Comparison of ENCODE assay signal across 20 cellular contexts in genomic region chr15:68798695-68799094, GRCh38. TPM values are rescaled to one million over a fixed set of nuclear protein-coding genes. Genes with fewer than 3 reads are reported as not detected.
DNase-seq lines count a peak whose midpoint lies in the region; ATAC-seq and TF ChIP-seq lines count a peak whose summit lies in the region.
"Had no signal": no experiment of that assay in that cellular context is flagged by ENCODE, and none has a peak within 500 bp of the region (broad histone marks: within the 10 kb centered on the region; RNA-seq: fewer than 3 reads in every experiment).

No MANE protein-coding gene starts in this region.

- H3K4me1 Mint-ChIP-seq in activated CD8-positive, alpha-beta memory T cell treated with anti-CD3 and anti-CD28 coated beads, Interleukin-2, amount 10 ng/mL, durations not matched to agents 7 days and 5 days = peaks cover 90% of the 10 kb centered on the region
- H3K4me1 Mint-ChIP-seq in HFFc6 (ENCODE audit: low read depth) = peaks cover 76% of the 10 kb centered on the region

- no peak overlapping the region for H2AFZ ChIP-seq in trophoblast cell (ENCODE audit: insufficient read depth, low read length, poor library complexity)

- no peaks in the 10 kb centered on the region for H3K27me3 Mint-ChIP-seq in activated CD8-positive, alpha-beta memory T cell treated with anti-CD3 and anti-CD28 coated beads, Interleukin-2, amount 10 ng/mL, durations not matched to agents 7 days and 5 days
- H3K27me3 Mint-ChIP-seq in HFFc6 (ENCODE audit: insufficient read depth) = no peaks in the 10 kb centered on the region

- DNase-seq in activated CD8-positive, alpha-beta memory T cell treated with anti-CD3 and anti-CD28 coated beads, Interleukin-2, amount 10 ng/mL, durations not matched to agents 7 days and 5 days = no peak
- DNase-seq in activated CD8-positive, alpha-beta memory T cell treated with anti-CD3 and anti-CD28 coated beads, Interleukin-2, amount 50 U/mL, for 4 hours = no peak
- DNase-seq in HFFc6 (no peak), caudate nucleus (lab: John Stamatoyannopoulos, UW) (no peak), trophoblast cell (no peak), SIG-M5 (lab: John Stamatoyannopoulos, UW) (no peak)
- DNase-seq in stimulated activated CD4-positive, alpha-beta T cell treated with anti-CD3 and anti-CD28 coated beads, Interleukin-2, amount 100 ng/mL, for 24 hours = no peak
- DNase-seq: ACHN; activated T-cell treated with anti-CD3 and anti-CD28 coated beads, Interleukin-2, amount 50 U/mL, for 1 hour; amniotic stem cell; cortex of kidney; HCEC 1CT; NCI-H1048; NCI-H2107; NCI-H748 treated with DMSO at 0.1 percent for 48 hours; T-helper 2 cell had no signal

- no peaks in the 10 kb centered on the region for H3K27me3 ChIP-seq in trophoblast cell (ENCODE audit: insufficient read depth, low read length)

- H3K14ac ChIP-seq in trophoblast cell (ENCODE audit: low read length) = no peak overlapping the region

- H3K23ac ChIP-seq in trophoblast cell (ENCODE audit: low read length) = no peak overlapping the region

- TF ChIP-seq CTCF in HFFc6 (IDR thresholded peaks at IDR 0.05) = no peak

- no peak overlapping the region for H3K4me3 ChIP-seq in trophoblast cell (ENCODE audit: low read depth, low read length)

- H4K8ac ChIP-seq in trophoblast cell (ENCODE audit: low read depth, low read length) = no peak overlapping the region

- no peak for ATAC-seq in activated CD8-positive, alpha-beta memory T cell treated with anti-CD3 and anti-CD28 coated beads, Interleukin-2, amount 10 ng/mL, durations not matched to agents 7 days and 5 days
- ATAC-seq in HG03432 (IDR thresholded peaks at IDR 0.05; ENCODE audit: unreplicated experiment) = no peak
- ATAC-seq: activated CD4-positive, CD25-positive, alpha-beta regulatory T cell treated with anti-CD3 and anti-CD28 coated beads, Interleukin-2, amount 50 U/mL, for 24 hours; esophagus mucosa; sciatic nerve had no signal

- no peak overlapping the region for H2AK5ac ChIP-seq in trophoblast cell (ENCODE audit: low read length)

- H3K36me3 Mint-ChIP-seq in activated CD8-positive, alpha-beta memory T cell treated with anti-CD3 and anti-CD28 coated beads, Interleukin-2, amount 10 ng/mL, durations not matched to agents 7 days and 5 days = peaks cover 18% of the 10 kb centered on the region
- peaks cover 7% of the 10 kb centered on the region; the same call in 1 of the 2 replicates for H3K36me3 Mint-ChIP-seq in HFFc6 (ENCODE audit: low read depth)

- no CpG with 5 or more reads among the region's 5 CpGs for WGBS in trophoblast cell (ENCODE audit: extremely low coverage, insufficient coverage, insufficient read length)

- H3K4ac ChIP-seq in trophoblast cell (ENCODE audit: low read depth, low read length) = peak overlapping the region; percentile 9

- H3K36me3 ChIP-seq in trophoblast cell (ENCODE audit: control insufficient read depth in 1 of 2, insufficient read depth in 2 of 2, low read length in 2 of 2) = peaks cover 0 to 3% of the 10 kb centered on the region in 2 experiments

- H2BK120ac ChIP-seq in trophoblast cell (ENCODE audit: insufficient read depth, low read length, poor library complexity) = no peak overlapping the region

- no peak overlapping the region for H3K9ac ChIP-seq in trophoblast cell (ENCODE audit: low read length)

- H3K79me1 ChIP-seq in trophoblast cell (ENCODE audit: low read length) = no peaks in the 10 kb centered on the region

- H3K9me3 ChIP-seq in trophoblast cell (ENCODE audit: insufficient read depth, low read depth, low read length) = no peaks in the 10 kb centered on the region

- H3K4me3 Mint-ChIP-seq in activated CD8-positive, alpha-beta memory T cell treated with anti-CD3 and anti-CD28 coated beads, Interleukin-2, amount 10 ng/mL, durations not matched to agents 7 days and 5 days = no peak overlapping the region
- H3K4me3 Mint-ChIP-seq in HFFc6 = no peak overlapping the region

- peaks cover 5% of the 10 kb centered on the region for H3K79me2 ChIP-seq in trophoblast cell (ENCODE audit: control insufficient read depth, insufficient read depth, low read length, poor library complexity)

- H2BK12ac ChIP-seq in trophoblast cell (ENCODE audit: low read length) = no peak overlapping the region

- no peak overlapping the region for H2BK5ac ChIP-seq in trophoblast cell (ENCODE audit: low read depth, low read length, poor library complexity)

- no peak overlapping the region for H3K18ac ChIP-seq in trophoblast cell (ENCODE audit: low read length)

- no peaks in the 10 kb centered on the region for H3K9me3 Mint-ChIP-seq in activated CD8-positive, alpha-beta memory T cell treated with anti-CD3 and anti-CD28 coated beads, Interleukin-2, amount 10 ng/mL, durations not matched to agents 7 days and 5 days (ENCODE audit: low read depth)
- no peaks in the 10 kb centered on the region for H3K9me3 Mint-ChIP-seq in HFFc6

- no peak overlapping the region for H4K91ac ChIP-seq in trophoblast cell (ENCODE audit: low read depth, low read length)

- CTCF ChIA-PET in activated CD8-positive, alpha-beta memory T cell treated with anti-CD3 and anti-CD28 coated beads, Interleukin-2, amount 10 ng/mL, durations not matched to agents 7 days and 5 days (lab: Charles Lee) = interaction anchor here (0.8 to 3.3 kb wide), 5 partner anchors 15 to 77 kb away, joined by 3 to 15 read pairs (median 5); no protein-coding TSS in a partner anchor

- no peak overlapping the region for H3K4me2 ChIP-seq in trophoblast cell (ENCODE audit: low read length)

- H3K4me1 ChIP-seq in trophoblast cell (ENCODE audit: control insufficient read depth in 1 of 2, insufficient read depth in 2 of 2, low read length in 2 of 2) = peaks cover 18% of the 10 kb centered on the region in 2 experiments

- peak overlapping the region; percentile 92 for H3K27ac ChIP-seq in caudate nucleus (ENCODE audit: low read depth, low read length)
- H3K27ac ChIP-seq in trophoblast cell (ENCODE audit: low read depth, low read length) = no peak overlapping the region

- no peak overlapping the region for H4K12ac ChIP-seq in trophoblast cell (ENCODE audit: low read depth, low read length)

- peak overlapping the region; percentile 27 for H3K27ac Mint-ChIP-seq in activated CD8-positive, alpha-beta memory T cell treated with anti-CD3 and anti-CD28 coated beads, Interleukin-2, amount 10 ng/mL, durations not matched to agents 7 days and 5 days
- H3K27ac Mint-ChIP-seq in HFFc6 = peak overlapping the region; percentile 41; the same call in 1 of the 2 replicates

RNA-seq across cellular contexts. Expression of gene ANP32A, which starts 22.0 kb away (rescaled TPM):
- 100 to 1,000 TPM; 196 to 320 TPM for total RNA-seq in activated CD8-positive, alpha-beta memory T cell treated with anti-CD3 and anti-CD28 coated beads, Interleukin-2, amount 10 ng/mL, durations not matched to agents 7 days and 5 days
- 100 to 1,000 TPM in 5 of 6 experiments, 10 to 100 TPM in 1; 95.7 to 130 (median 118) TPM for total RNA-seq in HFFc6 (2021; fragmentation: NEBNext Ultra II Directional; extraction: Animal tissue kit (Norgen Biotek cat#: 25700))
- 247 and 258 TPM in 2 replicates for polyA plus RNA-seq in trophoblast cell (2013)
